ENCODE assay signal across 8 cellular contexts in the genomic region with DNA sequence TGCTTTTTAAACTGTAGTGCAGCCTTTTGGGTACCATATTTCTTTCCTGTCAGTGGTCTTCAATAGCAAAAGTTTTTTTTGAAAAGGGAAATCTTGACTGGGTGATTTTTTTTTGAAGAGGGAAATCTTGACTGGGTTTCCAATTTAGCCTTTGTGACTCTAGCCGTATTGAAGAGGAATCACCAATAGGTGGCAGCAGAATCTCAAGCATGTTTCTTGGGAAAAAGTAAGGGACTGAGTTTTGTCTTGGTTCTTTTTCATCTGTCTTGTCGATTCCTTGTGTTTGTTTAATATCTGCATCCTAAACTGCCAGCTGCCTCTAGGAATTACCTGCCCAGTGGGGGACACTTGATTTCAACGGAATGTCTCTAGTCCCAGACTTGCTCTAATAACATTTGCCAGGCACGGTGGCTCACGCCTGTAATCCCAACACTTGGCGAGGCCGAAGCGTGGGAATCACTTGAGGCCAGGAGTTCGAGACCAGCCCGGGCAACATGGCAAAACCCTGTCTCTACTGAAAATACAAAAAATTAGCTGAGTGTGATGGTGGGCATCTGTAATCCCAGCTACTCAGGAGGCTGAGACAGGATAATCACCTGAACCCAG.
A peak's percentile ranks its signal among the peaks of the same experiment; 100 is the strongest.
DNase-seq lines count a peak whose midpoint lies in the region; ATAC-seq, FAIRE-seq and TF ChIP-seq lines count a peak whose summit lies in the region.

No MANE protein-coding gene starts in this region.

- TF ChIP-seq CTCF in pancreas (IDR thresholded peaks at IDR 0.05), result peak; percentile 37 to 50 (median 42)

- peaks cover 0 to 31% (median 9%) of the 10 kb centered on the region in 3 donors for H3K36me3 ChIP-seq in pancreas

- no peak for TF ChIP-seq POLR2A in erythroblast (IDR thresholded peaks at IDR 0.05; ENCODE audit: low read length)

- no peak for FAIRE-seq in pancreas (lab: Jason Lieb, UNC)

- peak in 3 of 4 donors; percentile 56 to 62 (median 62) for ATAC-seq in pancreas

- H3K9me3 ChIP-seq in pancreas, result no peaks in the 10 kb centered on the region

- no peak overlapping the region for H3K4me3 ChIP-seq in pancreas

- peak; percentile 46 for DNase-seq in NOMO-1 treated with DMSO at 0.1 percent for 48 hours (lab: John Stamatoyannopoulos, UW; ENCODE audit: unreplicated experiment)
- no peak for DNase-seq in NOMO-1 treated with dmso at 0.1 percent for 144 hours (lab: John Stamatoyannopoulos, UW; ENCODE audit: unreplicated experiment)
- DNase-seq in HuH-7.5 (ENCODE audit: low spot score), result peak; percentile 39
- DNase-seq in SHP77 treated with DMSO at 0.1 percent for 48 hours (lab: John Stamatoyannopoulos, UW), result peak; percentile 12
- DNase-seq in erythroblast (lab: John Stamatoyannopoulos, UW), result peak; percentile 68 to 81
- DNase-seq in pancreas, result no peak
- no peak for DNase-seq in mesenteric fat pad (ENCODE audit: low spot score)
- no peak for DNase-seq in activated CD8-positive, alpha-beta memory T cell treated with anti-CD3 and anti-CD28 coated beads for 24 hours

- no peaks in the 10 kb centered on the region for H3K4me1 ChIP-seq in pancreas

- intact Hi-C loops in pancreas (cut with DNase I), result loop anchor here in 2 of 3 donors (2.0 to 10.0 kb wide), 4 partner anchors 41 to 501 kb away; no protein-coding TSS in a partner anchor

- no peak overlapping the region for H3K27ac ChIP-seq in pancreas

- no peaks in the 10 kb centered on the region for H3K27me3 ChIP-seq in pancreas

- WGBS in pancreas, 2 donors, result 57 to 64% methylated on average over 10 of the region's 10 CpGs

Comparison
In these comparisons a context has a peak if more than half of its experiments do, and no peak if none do; other contexts are left out.
1. DNase-seq: peak in NOMO-1 treated with DMSO at 0.1 percent for 48 hours (single experiment), HuH-7.5 (single experiment), SHP77 treated with DMSO at 0.1 percent for 48 hours (single experiment) and erythroblast (2 of 2); none in NOMO-1 treated with dmso at 0.1 percent for 144 hours (single experiment), pancreas (0 of 6), mesenteric fat pad (single experiment) and activated CD8-positive, alpha-beta memory T cell treated with anti-CD3 and anti-CD28 coated beads for 24 hours (single experiment).